8 cellular contexts compared by ENCODE assay signal in genomic region chr17:4998027-4998665, GRCh38. TPM values are rescaled to one million over a fixed set of nuclear protein-coding genes. Genes with fewer than 3 reads are reported as not detected.
A peak's percentile ranks its signal among the peaks of the same experiment; 100 is the strongest.
DNase-seq lines count a peak whose midpoint lies in the region; ATAC-seq and TF ChIP-seq lines count a peak whose summit lies in the region.

No MANE protein-coding gene starts in this region.

- peak overlapping the region; percentile 90 for H3K9ac ChIP-seq in NT2/D1 (ENCODE audit: insufficient read length, low read depth)

- peaks cover 17 to 31% (median 18%) of the 10 kb centered on the region in 3 donors for H3K27me3 Mint-ChIP-seq in CD14-positive monocyte (ENCODE audit: low read depth in 3 of 3)

- ATAC-seq in GM21619 (IDR thresholded peaks at IDR 0.05; ENCODE audit: unreplicated experiment) (peak; percentile 6), lower lobe of right lung (peak; percentile 39 to 55)

- H3K4me3 Mint-ChIP-seq in CD14-positive monocyte = peak overlapping the region; percentile 85 to 91

- H3K27ac ChIP-seq in coronary artery (peak overlapping the region; percentile 90 to 95), lower lobe of right lung (peak overlapping the region; percentile 94), tibial artery (peak overlapping the region; percentile 94 to 97)

- no peaks in the 10 kb centered on the region for H3K27me3 ChIP-seq in NT2/D1 (ENCODE audit: insufficient read depth, insufficient read length)
- H3K27me3 ChIP-seq in lower lobe of right lung (ENCODE audit: low read depth) = no peaks in the 10 kb centered on the region
- H3K27me3 ChIP-seq in tibial artery = no peaks in the 10 kb centered on the region

- peaks cover 30 to 33% of the 10 kb centered on the region in 2 donors for H3K36me3 Mint-ChIP-seq in CD14-positive monocyte

- DNase-seq in CD14-positive monocyte (ENCODE audit: low spot score) = no peak
- peak; percentile 22 for DNase-seq in NT2/D1 (ENCODE audit: low read depth, low spot score)
- DNase-seq in coronary artery (ENCODE audit: low spot score) = peak; percentile 79
- peak; percentile 80 for DNase-seq in lower lobe of right lung
- DNase-seq in tibial artery = peak; percentile 43 to 73
- no peak for DNase-seq in NAMALWA (ENCODE audit: low spot score)
- DNase-seq in pons (ENCODE audit: low spot score) = no peak

- intact Hi-C loops in CD14-positive monocyte (cut with micrococcal nuclease) (loop anchor here (5.0 kb wide), 2 partner anchors 34 to 191 kb away; partner anchors contain the start of gene PLD2 (in 1 of the 2)), lower lobe of right lung (cut with DNase I) (no loop called here), tibial artery (cut with DNase I; ENCODE audit: low total_unique reads) (loop anchor here (5.0 kb wide), 1 partner anchor 51 kb away; the partner anchor contains the start of gene PFN1)

- H3K4me1 Mint-ChIP-seq in CD14-positive monocyte = peaks cover 34% of the 10 kb centered on the region

- peaks cover 0 to 2% (median 0%) of the 10 kb centered on the region in 7 donors for H3K9me3 Mint-ChIP-seq in CD14-positive monocyte

- H3K9me3 ChIP-seq in NT2/D1 (ENCODE audit: insufficient read depth, low read length) = no peaks in the 10 kb centered on the region
- H3K9me3 ChIP-seq in lower lobe of right lung = no peaks in the 10 kb centered on the region
- H3K9me3 ChIP-seq in tibial artery = no peaks in the 10 kb centered on the region

- H3K27ac Mint-ChIP-seq in CD14-positive monocyte = peak overlapping the region in 4 of 7 donors; percentile 72 to 88 (median 82)

- H3K4me3 ChIP-seq in NT2/D1 (ENCODE audit: insufficient read length, low read depth) (peak overlapping the region; percentile 85), coronary artery (peak overlapping the region; percentile 99), lower lobe of right lung (peak overlapping the region; percentile 99), tibial artery (peak overlapping the region; percentile 85 to 100)

- TF ChIP-seq CTCF in CD14-positive monocyte (IDR thresholded peaks at IDR 0.05) (no peak), coronary artery (IDR thresholded peaks at IDR 0.05) (no peak), lower lobe of right lung (IDR thresholded peaks at IDR 0.05) (no peak), tibial artery (IDR thresholded peaks at IDR 0.05) (no peak)

- H3K36me3 ChIP-seq in NT2/D1 (ENCODE audit: insufficient read depth, insufficient read length, low read length) (peaks cover 27% of the 10 kb centered on the region), lower lobe of right lung (peaks cover 23% of the 10 kb centered on the region), tibial artery (peaks cover 21 to 25% (median 23%) of the 10 kb centered on the region in 3 donors)

- peaks cover 14% of the 10 kb centered on the region for H3K4me1 ChIP-seq in NT2/D1 (ENCODE audit: insufficient read depth, insufficient read length)
- H3K4me1 ChIP-seq in lower lobe of right lung = peaks cover 38% of the 10 kb centered on the region
- peaks cover 0 to 37% (median 31%) of the 10 kb centered on the region in 4 donors for H3K4me1 ChIP-seq in tibial artery

RNA-seq across cellular contexts. Expression of gene KIF1C, which starts 0.4 kb away (rescaled TPM):
- 1 to 10 TPM; 3.6 to 3.9 TPM for polyA plus RNA-seq in CD14-positive monocyte
- total RNA-seq in lower lobe of right lung = 182 TPM

RNA-seq across cellular contexts. Expression of gene INCA1, which starts 0.8 kb away (rescaled TPM):
- polyA plus RNA-seq in CD14-positive monocyte = under 1 TPM; 0.38 to 0.44 TPM
- 1.9 TPM for total RNA-seq in lower lobe of right lung

RNA-seq across cellular contexts. Expression of gene CAMTA2, which starts 10.7 kb away (rescaled TPM):
- 1 to 10 TPM; 7.1 to 7.6 TPM for polyA plus RNA-seq in CD14-positive monocyte
- total RNA-seq in lower lobe of right lung = 49.9 TPM

RNA-seq across cellular contexts. Expression of gene SPAG7, which starts 30.5 kb away (rescaled TPM):
- polyA plus RNA-seq in CD14-positive monocyte = 10 to 100 TPM; 85.1 to 96.7 TPM
- 56.3 TPM for total RNA-seq in lower lobe of right lung

RNA-seq across cellular contexts. Expression of gene SLC52A1, which starts 37.1 kb away (rescaled TPM):
- polyA plus RNA-seq in CD14-positive monocyte = not detected
- total RNA-seq in lower lobe of right lung = 0.86 TPM

Comparison
In these comparisons a context has a peak if more than half of its experiments do, and no peak if none do; other contexts are left out.
1. DNase-seq: peak in NT2/D1 (single experiment), coronary artery (single experiment), lower lobe of right lung (single experiment) and tibial artery (2 of 2); none in CD14-positive monocyte (single experiment), NAMALWA (single experiment) and pons (single experiment).
2. Peak in every context shown above with its lines, with median percentiles within 50 percentile points of each other: H3K4me3 ChIP-seq and H3K27ac ChIP-seq.